Comparison of ENCODE assay signal across 15 cellular contexts in genomic region chr3:183885766-183886165, GRCh38. TPM values are rescaled to one million over a fixed set of nuclear protein-coding genes. Genes with fewer than 3 reads are reported as not detected.
A peak's percentile ranks its signal among the peaks of the same experiment; 100 is the strongest.
DNase-seq lines count a peak whose midpoint lies in the region; ATAC-seq, FAIRE-seq and TF ChIP-seq lines count a peak whose summit lies in the region.
"Had no signal": no experiment of that assay in that cellular context is flagged by ENCODE, and none has a peak within 500 bp of the region (broad histone marks: within the 10 kb centered on the region; RNA-seq: fewer than 3 reads in every experiment).

No MANE protein-coding gene starts in this region.

- peak overlapping the region; percentile 35 for H3K4me3 Mint-ChIP-seq in activated CD4-positive, alpha-beta memory T cell treated with anti-CD3 and anti-CD28 coated beads, Interleukin-2, amount 10 ng/mL, durations not matched to agents 7 days and 5 days
- no peak overlapping the region for H3K4me3 Mint-ChIP-seq in activated CD4-positive, alpha-beta memory T cell treated with anti-CD3 and anti-CD28 coated beads for 36 hours
- H3K4me3 Mint-ChIP-seq in HFFc6 (peak overlapping the region; percentile 61), astrocyte (ENCODE audit: unreplicated experiment) (peak overlapping the region; percentile 99), neural progenitor cell (peak overlapping the region; percentile 44)

- no peaks in the 10 kb centered on the region for H3K36me3 ChIP-seq in astrocyte (ENCODE audit: insufficient read depth, low read length)
- H3K36me3 ChIP-seq in neural progenitor cell, result no peaks in the 10 kb centered on the region
- H3K36me3 ChIP-seq: left ventricle myocardium inferior had no signal

- no peak overlapping the region for H3K4me3 ChIP-seq in astrocyte (ENCODE audit: insufficient read depth, low read depth, low read length)
- no peak overlapping the region for H3K4me3 ChIP-seq in neural progenitor cell

- H3K9me3 ChIP-seq in astrocyte (ENCODE audit: insufficient read depth, low read depth, low read length), result no peaks in the 10 kb centered on the region
- no peaks in the 10 kb centered on the region for H3K9me3 ChIP-seq in neural progenitor cell (ENCODE audit: low read depth)
- H3K9me3 ChIP-seq: body of pancreas, left ventricle myocardium inferior, testis had no signal

- no peaks in the 10 kb centered on the region for H3K9me3 Mint-ChIP-seq in activated CD4-positive, alpha-beta memory T cell treated with anti-CD3 and anti-CD28 coated beads, Interleukin-2, amount 10 ng/mL, durations not matched to agents 7 days and 5 days
- H3K9me3 Mint-ChIP-seq in activated CD4-positive, alpha-beta memory T cell treated with anti-CD3 and anti-CD28 coated beads for 36 hours, result no peaks in the 10 kb centered on the region
- H3K9me3 Mint-ChIP-seq in HFFc6 (no peaks in the 10 kb centered on the region), astrocyte (ENCODE audit: unreplicated experiment) (no peaks in the 10 kb centered on the region), neural progenitor cell (no peaks in the 10 kb centered on the region)

- no peak overlapping the region for H3K27ac Mint-ChIP-seq in activated CD4-positive, alpha-beta memory T cell treated with anti-CD3 and anti-CD28 coated beads, Interleukin-2, amount 10 ng/mL, durations not matched to agents 7 days and 5 days
- no peak overlapping the region for H3K27ac Mint-ChIP-seq in activated CD4-positive, alpha-beta memory T cell treated with anti-CD3 and anti-CD28 coated beads for 36 hours
- peak overlapping the region; percentile 52 for H3K27ac Mint-ChIP-seq in HFFc6
- no peak overlapping the region for H3K27ac Mint-ChIP-seq in astrocyte (ENCODE audit: unreplicated experiment)
- no peak overlapping the region for H3K27ac Mint-ChIP-seq in neural progenitor cell

- no peak for ATAC-seq in GM19035 (IDR thresholded peaks at IDR 0.05; ENCODE audit: unreplicated experiment)

- H4K20me1 ChIP-seq in astrocyte (ENCODE audit: insufficient read depth, low read length) (peaks cover 24% of the 10 kb centered on the region), neural progenitor cell (ENCODE audit: low read depth) (peaks cover 19% of the 10 kb centered on the region)

- H3K27me3 ChIP-seq in astrocyte (ENCODE audit: insufficient read depth, low read length) (peaks cover 9% of the 10 kb centered on the region), neural progenitor cell (peaks cover 6% of the 10 kb centered on the region)
- H3K27me3 ChIP-seq: body of pancreas, testis had no signal

- H2AFZ ChIP-seq in astrocyte (ENCODE audit: low read depth, low read length), result no peak overlapping the region
- H2AFZ ChIP-seq in neural progenitor cell (replicated peaks), result no peak overlapping the region

- TF ChIP-seq CTCF in HFFc6 (IDR thresholded peaks at IDR 0.05) (no peak), astrocyte (IDR thresholded peaks at IDR 0.05; ENCODE audit: insufficient read depth, low read depth, low read length) (no peak), neural progenitor cell (IDR thresholded peaks at IDR 0.05) (no peak)

- H3K27me3 Mint-ChIP-seq in activated CD4-positive, alpha-beta memory T cell treated with anti-CD3 and anti-CD28 coated beads, Interleukin-2, amount 10 ng/mL, durations not matched to agents 7 days and 5 days, result peaks cover 3% of the 10 kb centered on the region
- H3K27me3 Mint-ChIP-seq in activated CD4-positive, alpha-beta memory T cell treated with anti-CD3 and anti-CD28 coated beads for 36 hours, result no peaks in the 10 kb centered on the region
- peaks cover 9% of the 10 kb centered on the region for H3K27me3 Mint-ChIP-seq in HFFc6 (ENCODE audit: insufficient read depth)
- H3K27me3 Mint-ChIP-seq in astrocyte (ENCODE audit: low read depth, unreplicated experiment), result peaks cover 18% of the 10 kb centered on the region
- H3K27me3 Mint-ChIP-seq in neural progenitor cell (ENCODE audit: insufficient read depth, low read depth), result peaks cover 3% of the 10 kb centered on the region

- H3K4me1 ChIP-seq in astrocyte (ENCODE audit: insufficient read depth, low read length) (peaks cover 9% of the 10 kb centered on the region), neural progenitor cell (peaks cover 15% of the 10 kb centered on the region)

- H3K9ac ChIP-seq in astrocyte (ENCODE audit: low read length) (no peak overlapping the region), neural progenitor cell (no peak overlapping the region)

- DNase-seq in activated CD4-positive, alpha-beta memory T cell treated with anti-CD3 and anti-CD28 coated beads, Interleukin-2, amount 10 ng/mL, durations not matched to agents 7 days and 5 days, result no peak
- no peak for DNase-seq in activated CD4-positive, alpha-beta memory T cell treated with anti-CD3 and anti-CD28 coated beads for 36 hours
- DNase-seq in HFFc6, result no peak
- no peak for DNase-seq in astrocyte (ENCODE audit: low read depth)
- DNase-seq in neural progenitor cell (ENCODE audit: low spot score), result no peak
- DNase-seq in NCI-H1105 (lab: John Stamatoyannopoulos, UW), result no peak
- DNase-seq in NK-92 (lab: John Stamatoyannopoulos, UW; ENCODE audit: unreplicated experiment), result no peak
- DNase-seq: body of pancreas, left ventricle myocardium inferior, NCI-H1930, NCI-H510A treated with DMSO at 0.1 percent for 48 hours, PC-9, testis had no signal

- CTCF ChIA-PET in activated CD4-positive, alpha-beta memory T cell treated with anti-CD3 and anti-CD28 coated beads, Interleukin-2, amount 10 ng/mL, durations not matched to agents 7 days and 5 days (lab: Charles Lee), result interaction anchor here (1.1 to 2.9 kb wide), 10 partner anchors 10 to 417 kb away, joined by 3 to 24 read pairs (median 6); partner anchors contain the start of genes ABCC5 and EEF1AKMT4
- CTCF ChIA-PET in activated CD4-positive, alpha-beta memory T cell treated with anti-CD3 and anti-CD28 coated beads for 36 hours (lab: Charles Lee), result interaction anchor here (1.5 to 2.5 kb wide), 8 partner anchors 11 to 403 kb away, joined by 4 to 43 read pairs (median 7); partner anchors contain the start of genes AP2M1 and EIF2B5

- FAIRE-seq in astrocyte (lab: Jason Lieb, UNC), result no peak
- FAIRE-seq: GM18507 had no signal

- H3K27ac ChIP-seq in astrocyte (ENCODE audit: low read depth, low read length) (no peak overlapping the region), neural progenitor cell (no peak overlapping the region)
- H3K27ac ChIP-seq: PC-9 had no signal

- intact Hi-C loops in activated CD4-positive, alpha-beta memory T cell treated with anti-CD3 and anti-CD28 coated beads for 36 hours (cut with micrococcal nuclease), result loop anchor here (1.0 to 5.0 kb wide), 2 partner anchors 412 to 416 kb away; partner anchors contain the start of gene PSMD2

- H3F3A ChIP-seq in neural progenitor cell (ENCODE audit: low read depth), result no peaks in the 10 kb centered on the region

- H3K4me2 ChIP-seq in astrocyte (ENCODE audit: low read length) (no peak overlapping the region), neural progenitor cell (no peak overlapping the region)

- H3K36me3 Mint-ChIP-seq in activated CD4-positive, alpha-beta memory T cell treated with anti-CD3 and anti-CD28 coated beads, Interleukin-2, amount 10 ng/mL, durations not matched to agents 7 days and 5 days (ENCODE audit: low read depth), result no peaks in the 10 kb centered on the region
- H3K36me3 Mint-ChIP-seq in activated CD4-positive, alpha-beta memory T cell treated with anti-CD3 and anti-CD28 coated beads for 36 hours, result no peaks in the 10 kb centered on the region
- H3K36me3 Mint-ChIP-seq in HFFc6 (ENCODE audit: low read depth) (peaks cover 9% of the 10 kb centered on the region), astrocyte (ENCODE audit: low read depth, unreplicated experiment) (no peaks in the 10 kb centered on the region), neural progenitor cell (no peaks in the 10 kb centered on the region)

- POLR2A ChIA-PET in activated CD4-positive, alpha-beta memory T cell treated with anti-CD3 and anti-CD28 coated beads, Interleukin-2, amount 10 ng/mL, durations not matched to agents 7 days and 5 days (lab: Charles Lee), result interaction anchor here (1.3 to 1.9 kb wide), 3 partner anchors 10 to 375 kb away, joined by 4 to 5 read pairs (median 5); partner anchors contain the start of gene EIF2B5
- POLR2A ChIA-PET in activated CD4-positive, alpha-beta memory T cell treated with anti-CD3 and anti-CD28 coated beads for 36 hours (lab: Charles Lee), result interaction anchor here (1.3 kb wide), 1 partner anchor 12 kb away, joined by 3 read pairs; no protein-coding TSS in a partner anchor

- peaks cover 41% of the 10 kb centered on the region for H3K79me2 ChIP-seq in astrocyte (ENCODE audit: insufficient read depth, low read length)
- H3K79me2 ChIP-seq in neural progenitor cell (ENCODE audit: low read depth), result peaks cover 38% of the 10 kb centered on the region

- H3K4me1 Mint-ChIP-seq in activated CD4-positive, alpha-beta memory T cell treated with anti-CD3 and anti-CD28 coated beads, Interleukin-2, amount 10 ng/mL, durations not matched to agents 7 days and 5 days, result peaks cover 30% of the 10 kb centered on the region
- H3K4me1 Mint-ChIP-seq in activated CD4-positive, alpha-beta memory T cell treated with anti-CD3 and anti-CD28 coated beads for 36 hours (ENCODE audit: low read depth), result peaks cover 28% of the 10 kb centered on the region
- H3K4me1 Mint-ChIP-seq in HFFc6 (ENCODE audit: low read depth), result peaks cover 37% of the 10 kb centered on the region
- peaks cover 13% of the 10 kb centered on the region for H3K4me1 Mint-ChIP-seq in astrocyte (ENCODE audit: low read depth, unreplicated experiment)
- H3K4me1 Mint-ChIP-seq in neural progenitor cell, result peaks cover 27% of the 10 kb centered on the region

RNA-seq across cellular contexts. Expression of gene PARL, which starts 1.1 kb away (rescaled TPM):
- total RNA-seq in activated CD4-positive, alpha-beta memory T cell treated with anti-CD3 and anti-CD28 coated beads, Interleukin-2, amount 10 ng/mL, durations not matched to agents 7 days and 5 days, result 10 to 100 TPM; 47.6 to 49.0 TPM
- 10 to 100 TPM; 77.1 to 84.1 TPM for total RNA-seq in activated CD4-positive, alpha-beta memory T cell treated with anti-CD3 and anti-CD28 coated beads for 36 hours
- 10 to 100 TPM; 64.7 to 82.5 (median 81.4) TPM for total RNA-seq in HFFc6 (2021; fragmentation: NEBNext Ultra II Directional; extraction: Animal tissue kit (Norgen Biotek cat#: 25700))
- 62.1 and 64.7 TPM in 2 replicates for total RNA-seq in astrocyte
- total RNA-seq in neural progenitor cell (ENCODE audit: low replicate concordance), result 50.7 and 70.5 TPM in 2 replicates
